Comparison of ENCODE assay signal across 8 cellular contexts in the genomic region with DNA sequence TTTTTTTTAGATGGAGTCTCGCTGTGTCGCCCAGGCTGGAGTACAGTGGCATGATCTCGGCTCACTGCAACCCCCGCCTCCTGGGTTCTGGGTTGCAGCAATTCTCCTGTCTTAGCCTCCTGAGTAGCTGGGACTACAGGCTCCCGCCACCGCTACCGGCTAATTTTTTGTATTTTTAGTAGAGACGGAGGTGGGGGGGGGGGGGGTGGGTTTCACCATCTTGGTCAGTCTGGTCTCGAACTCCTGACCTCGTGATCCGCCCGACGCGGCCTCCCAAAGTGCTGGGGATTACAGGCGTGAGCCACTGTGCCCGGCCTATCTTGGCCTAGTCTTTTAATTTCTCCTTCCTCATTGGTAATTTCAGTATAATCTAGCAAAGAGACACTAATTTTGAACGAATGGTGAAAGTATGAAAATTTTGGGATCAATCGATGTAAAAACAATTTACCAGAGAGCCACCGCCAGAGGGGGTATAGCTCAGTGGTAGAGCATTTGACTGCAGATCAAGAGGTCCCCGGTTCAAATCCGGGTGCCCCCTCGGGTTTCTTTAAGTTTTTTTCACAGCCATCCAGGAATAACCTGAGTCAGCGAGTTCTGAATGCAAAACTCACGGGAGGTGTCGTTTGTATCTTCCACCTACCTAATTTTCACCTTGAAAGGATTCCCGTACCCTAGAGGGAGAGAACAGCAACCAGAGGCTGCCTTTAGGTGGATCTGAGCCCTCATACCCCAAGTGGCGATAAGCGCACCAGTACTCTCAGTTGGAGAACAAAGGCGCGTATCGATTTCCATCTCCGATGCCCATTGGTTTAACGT. TPM values are rescaled to one million over a fixed set of nuclear protein-coding genes. Genes with fewer than 3 reads are reported as not detected.
DNase-seq lines count a peak whose midpoint lies in the region; ATAC-seq, FAIRE-seq and TF ChIP-seq lines count a peak whose summit lies in the region.

No MANE protein-coding gene starts in this region.

- no peaks in the 10 kb centered on the region for H3K9me3 ChIP-seq in T-helper 17 cell (ENCODE audit: control insufficient read depth, low read length, poor library complexity, severe bottlenecking)
- no peaks in the 10 kb centered on the region for H3K9me3 ChIP-seq in body of pancreas
- H3K9me3 ChIP-seq in kidney (ENCODE audit: control insufficient read depth in 1 of 2, low read length in 2 of 2), result no peaks in the 10 kb centered on the region

- H3K9ac ChIP-seq in kidney (ENCODE audit: low read length in 2 of 2), result peak overlapping the region; percentile 36 to 60

- H3K4me3 ChIP-seq in body of pancreas, result no peak overlapping the region
- H3K4me3 ChIP-seq in kidney (ENCODE audit: low read length in 2 of 2), result peak overlapping the region; percentile 41 to 94

- peak overlapping the region; percentile 49 to 96 (median 92) for H3K27ac ChIP-seq in body of pancreas
- peak overlapping the region; percentile 78 to 87 for H3K27ac ChIP-seq in kidney (ENCODE audit: low read depth in 2 of 2, low read length in 2 of 2)

- WGBS in body of pancreas, 2 donors, result 22 to 29% methylated on average over 33 of the region's 33 CpGs

- peaks cover 10% of the 10 kb centered on the region for H3K27me3 Mint-ChIP-seq in T-helper 17 cell

- no peaks in the 10 kb centered on the region for H3K36me3 ChIP-seq in body of pancreas (replicated peaks in 1 of 2; ENCODE audit: insufficient read depth in 1 of 2, low read depth in 2 of 2)
- H3K36me3 ChIP-seq in kidney (ENCODE audit: control insufficient read depth in 1 of 2, insufficient read depth in 2 of 2, low read length in 2 of 2), result no peaks in the 10 kb centered on the region

- no peak for ATAC-seq in T-helper 17 cell
- ATAC-seq in body of pancreas, result no peak
- ATAC-seq in HG03521 (IDR thresholded peaks at IDR 0.05; ENCODE audit: unreplicated experiment), result no peak

- H3K27ac Mint-ChIP-seq in T-helper 17 cell, result peak overlapping the region; percentile 99

- TF ChIP-seq CTCF in body of pancreas (IDR thresholded peaks at IDR 0.05) (peak in 6 of 7 experiments; percentile 25 to 43 (median 32)), kidney (IDR thresholded peaks at IDR 0.05; ENCODE audit: borderline replicate concordance, extremely low read depth, insufficient read depth) (no peak)

- H3K4me1 ChIP-seq in body of pancreas (peaks cover 26% of the 10 kb centered on the region), kidney (ENCODE audit: control insufficient read depth in 1 of 2, insufficient read depth in 1 of 2, low read depth in 1 of 2, low read length in 2 of 2) (peaks cover 19 to 26% of the 10 kb centered on the region in 2 donors)

- peak; percentile 51 for DNase-seq in Daoy (ENCODE audit: low read depth)
- peak; percentile 89 for DNase-seq in NAMALWA (ENCODE audit: low spot score)
- DNase-seq in T-helper 17 cell, result peak in 2 of 3 donors; percentile 41 to 52
- peak; percentile 68 to 80 (median 74) for DNase-seq in body of pancreas
- DNase-seq in kidney, result no peak
- peak; percentile 64 to 65 for DNase-seq in stimulated activated CD4-positive, alpha-beta T cell treated with anti-CD3 and anti-CD28 coated beads, Interleukin-15, amount 100 ng/mL, for 48 hours (ENCODE audit: low read depth in 2 of 2)
- no peak for DNase-seq in H54 (ENCODE audit: insufficient read length, low spot score)

- TF ChIP-seq POLR2A in body of pancreas (IDR thresholded peaks at IDR 0.05), result no peak
- TF ChIP-seq POLR2A in H54 (IDR thresholded peaks at IDR 0.05; ENCODE audit: low read depth, low read length), result no peak

- H3K4me3 Mint-ChIP-seq in T-helper 17 cell, result peak overlapping the region; percentile 99

- no peak for FAIRE-seq in kidney (lab: Jason Lieb, UNC)
- no peak for FAIRE-seq in H54 (lab: Jason Lieb, UNC)

- intact Hi-C loops in body of pancreas (cut with DNase I), result no loop called here
- intact Hi-C loops in kidney (cut with DNase I), result no loop called here

- peaks cover 35% of the 10 kb centered on the region for H3K4me1 Mint-ChIP-seq in T-helper 17 cell

- H3K36me3 Mint-ChIP-seq in T-helper 17 cell (ENCODE audit: low read depth), result peaks cover 4% of the 10 kb centered on the region

- H3K27me3 ChIP-seq in body of pancreas, result no peaks in the 10 kb centered on the region

RNA-seq across cellular contexts. Expression of a gene that starts 2.5 kb away (rescaled TPM):
- 71.0 and 77.9 TPM in 2 replicates for total RNA-seq in Daoy (2014; rRNA removed; shearing (Covaris generic))
- total RNA-seq in T-helper 17 cell (100 to 1,000 TPM; 106 to 115 TPM), body of pancreas (10 to 100 TPM; 70.3 to 76.1 TPM), kidney (138 TPM)
- polyA plus RNA-seq in kidney (ENCODE audit: insufficient read depth, low read depth, low replicate concordance), result 62.5 TPM

RNA-seq across cellular contexts. Expression of a gene that starts 13.9 kb away (rescaled TPM):
- 1,167 and 1,311 TPM in 2 replicates for total RNA-seq in Daoy (2014; rRNA removed; shearing (Covaris generic))
- total RNA-seq in T-helper 17 cell (1,000 to 10,000 TPM; 1,821 to 1,859 TPM), body of pancreas (100 to 1,000 TPM; 693 to 755 TPM), kidney (1,183 TPM)
- 2,399 TPM for polyA plus RNA-seq in kidney (ENCODE audit: insufficient read depth, low read depth, low replicate concordance)

RNA-seq across cellular contexts. Expression of a gene that starts 42.3 kb away (rescaled TPM):
- total RNA-seq in Daoy (2014; rRNA removed; shearing (Covaris generic)), result 9.8 and 17.3 TPM in 2 replicates
- total RNA-seq in T-helper 17 cell, result 10 to 100 TPM; 69.6 to 88.5 TPM
- 10 to 100 TPM; 15.0 to 39.2 TPM for total RNA-seq in body of pancreas
- 25.7 TPM for total RNA-seq in kidney
- polyA plus RNA-seq in kidney (ENCODE audit: insufficient read depth, low read depth, low replicate concordance), result 12.9 TPM

Comparison
In these comparisons a context has a peak if more than half of its experiments do, and no peak if none do; other contexts are left out.
1. DNase-seq: peak in Daoy (single experiment), NAMALWA (single experiment), T-helper 17 cell (2 of 3), body of pancreas (4 of 4) and stimulated activated CD4-positive, alpha-beta T cell treated with anti-CD3 and anti-CD28 coated beads, Interleukin-15, amount 100 ng/mL, for 48 hours (2 of 2); none in kidney (single experiment) and H54 (single experiment).
2. H3K4me3 ChIP-seq: peak in kidney (2 of 2); none in body of pancreas (0 of 2).